ENCODE assay signal across 14 cellular contexts in genomic region chr6:137907170-137907569, GRCh38.
"Had no signal": no experiment of that assay in that cellular context is flagged by ENCODE, and none has a peak within 500 bp of the region (broad histone marks: within the 10 kb centered on the region; RNA-seq: fewer than 3 reads in every experiment).

No MANE protein-coding gene starts in this region.

- H3K36me3 ChIP-seq: pancreas, thyroid gland had no signal

- ATAC-seq: activated T-cell treated with anti-CD3 and anti-CD28 coated beads, Interleukin-2, amount 50 U/mL, for 4 hours; effector memory CD8-positive, alpha-beta T cell; left ventricle myocardium superior; pancreas; T-helper 17 cell had no signal

- H3K4me3 ChIP-seq: pancreas, SK-N-MC, thyroid gland had no signal

- H3K9me3 Mint-ChIP-seq: activated T-cell treated with anti-CD3 and anti-CD28 coated beads, Interleukin-2, amount 50 U/mL, for 4 hours; dendritic cell treated with granulocyte-macrophage colony-stimulating factor and Interleukin-4, amounts not matched to agents 40 ng/mL and 50 ng/mL, for 4 days; effector memory CD8-positive, alpha-beta T cell; neural crest cell had no signal

- H3K27ac Mint-ChIP-seq: dendritic cell treated with granulocyte-macrophage colony-stimulating factor and Interleukin-4, amounts not matched to agents 40 ng/mL and 50 ng/mL, for 4 days; effector memory CD8-positive, alpha-beta T cell; T-helper 17 cell had no signal

- H3K4me3 Mint-ChIP-seq: activated T-cell treated with anti-CD3 and anti-CD28 coated beads, Interleukin-2, amount 50 U/mL, for 4 hours; dendritic cell treated with granulocyte-macrophage colony-stimulating factor and Interleukin-4, amounts not matched to agents 40 ng/mL and 50 ng/mL, for 4 days; neural crest cell; T-helper 17 cell had no signal

- H3K27me3 Mint-ChIP-seq: dendritic cell treated with granulocyte-macrophage colony-stimulating factor and Interleukin-4, amounts not matched to agents 40 ng/mL and 50 ng/mL, for 4 days had no signal

- H3K27me3 ChIP-seq: pancreas, thyroid gland had no signal

- DNase-seq: activated naive CD4-positive, alpha-beta T cell treated with anti-CD3 and anti-CD28 coated beads, Interleukin-2, amount 50 U/mL, for 16 hours; activated T-cell treated with anti-CD3 and anti-CD28 coated beads, Interleukin-2, amount 50 U/mL, for 4 hours; anterior cingulate cortex; cerebellar nuclear complex; effector memory CD8-positive, alpha-beta T cell; left ventricle myocardium superior; pancreas; stimulated activated CD4-positive, alpha-beta T cell treated with anti-CD3 and anti-CD28 coated beads, Interleukin-2, amount 100 ng/mL, for 48 hours; T-helper 17 cell; thyroid gland had no signal

- H3K4me1 ChIP-seq: thyroid gland had no signal

- H3K9me3 ChIP-seq: pancreas, thyroid gland had no signal

- H3K27ac ChIP-seq: epithelial cell of prostate, pancreas, SK-N-MC, thyroid gland had no signal
